ENCODE assay signal across 8 cellular contexts in genomic region chr20:13638496-13639477, GRCh38. TPM values are rescaled to one million over a fixed set of nuclear protein-coding genes. Genes with fewer than 3 reads are reported as not detected.
DNase-seq lines count a peak whose midpoint lies in the region; ATAC-seq, FAIRE-seq and TF ChIP-seq lines count a peak whose summit lies in the region.

Gene TASP1, minus strand, starts transcription at chr20:13638932. Its CDS starts 8,854 bp downstream, at chr20:13630078.

- H3K9me3 Mint-ChIP-seq in activated naive CD8-positive, alpha-beta T cell treated with anti-CD3 and anti-CD28 coated beads, Interleukin-2, amount 10 ng/mL, durations not matched to agents 7 days and 5 days, result peaks cover 2% of the 10 kb centered on the region

- H3K27me3 ChIP-seq in pancreas (no peaks in the 10 kb centered on the region), tibial artery (no peaks in the 10 kb centered on the region)

- peak within 1 kb of the TSS; percentile 89 for H3K4me3 Mint-ChIP-seq in activated naive CD8-positive, alpha-beta T cell treated with anti-CD3 and anti-CD28 coated beads, Interleukin-2, amount 10 ng/mL, durations not matched to agents 7 days and 5 days

- peak; percentile 92 for DNase-seq in GM10266 (ENCODE audit: extremely low spot score)
- DNase-seq in NCI-H1105 (lab: John Stamatoyannopoulos, UW), result peak; percentile 98
- DNase-seq in SKM-1 treated with dmso at 0.1 percent for 144 hours (lab: John Stamatoyannopoulos, UW; ENCODE audit: unreplicated experiment), result peak; percentile 65
- DNase-seq in activated naive CD8-positive, alpha-beta T cell treated with anti-CD3 and anti-CD28 coated beads, Interleukin-2, amount 10 ng/mL, durations not matched to agents 7 days and 5 days, result peak; percentile 90
- DNase-seq in Right ventricle myocardium inferior (ENCODE audit: missing footprints), result peak; percentile 97
- peak; percentile 94 to 99 (median 99) for DNase-seq in pancreas
- DNase-seq in tibial artery, result peak; percentile 97

- H3K27me3 Mint-ChIP-seq in activated naive CD8-positive, alpha-beta T cell treated with anti-CD3 and anti-CD28 coated beads, Interleukin-2, amount 10 ng/mL, durations not matched to agents 7 days and 5 days, result no peaks in the 10 kb centered on the region

- H3K4me1 ChIP-seq in pancreas (peaks cover 0 to 8% (median 7%) of the 10 kb centered on the region in 3 donors), tibial artery (peaks cover 0 to 14% (median 0%) of the 10 kb centered on the region in 4 donors)

- H3K9me3 ChIP-seq in pancreas (no peaks in the 10 kb centered on the region), tibial artery (no peaks in the 10 kb centered on the region)

- no peak for FAIRE-seq in pancreas (lab: Jason Lieb, UNC)

- H3K36me3 ChIP-seq in pancreas, result no peaks in the 10 kb centered on the region
- H3K36me3 ChIP-seq in tibial artery, result no peaks in the 10 kb centered on the region

- intact Hi-C loops in Right ventricle myocardium inferior (cut with DNase I) (no loop called here), pancreas (cut with DNase I) (no loop called here), tibial artery (cut with DNase I; ENCODE audit: low total_unique reads) (loop anchor here (10.0 kb wide), 1 partner anchor 96 kb away; no protein-coding TSS in a partner anchor)

- 1% methylated on average over 59 of the region's 59 CpGs for WGBS in pancreas, 2 donors

- peaks cover 5% of the 10 kb centered on the region for H3K36me3 Mint-ChIP-seq in activated naive CD8-positive, alpha-beta T cell treated with anti-CD3 and anti-CD28 coated beads, Interleukin-2, amount 10 ng/mL, durations not matched to agents 7 days and 5 days

- H3K4me1 Mint-ChIP-seq in activated naive CD8-positive, alpha-beta T cell treated with anti-CD3 and anti-CD28 coated beads, Interleukin-2, amount 10 ng/mL, durations not matched to agents 7 days and 5 days, result peaks cover 24% of the 10 kb centered on the region

- ATAC-seq in HG02623 (IDR thresholded peaks at IDR 0.05; ENCODE audit: unreplicated experiment) (peak; percentile 100), Right ventricle myocardium inferior (peak; percentile 100), pancreas (peak; percentile 99 to 100 (median 99))
- ATAC-seq in activated naive CD8-positive, alpha-beta T cell treated with anti-CD3 and anti-CD28 coated beads, Interleukin-2, amount 10 ng/mL, durations not matched to agents 7 days and 5 days (ENCODE audit: low read depth), result peak; percentile 99

- H3K27ac ChIP-seq in pancreas (peak within 1 kb of the TSS; percentile 72 to 83 (median 80)), tibial artery (peak within 1 kb of the TSS; percentile 87 to 93)

- POLR2A ChIA-PET in activated naive CD8-positive, alpha-beta T cell treated with anti-CD3 and anti-CD28 coated beads, Interleukin-2, amount 10 ng/mL, durations not matched to agents 7 days and 5 days (lab: Charles Lee), result interaction anchor here (1.0 kb wide), 1 partner anchor 146 kb away, joined by 3 read pairs; the partner anchor contains the start of genes ESF1 and NDUFAF5

- peak within 1 kb of the TSS; percentile 78 for H3K27ac Mint-ChIP-seq in activated naive CD8-positive, alpha-beta T cell treated with anti-CD3 and anti-CD28 coated beads, Interleukin-2, amount 10 ng/mL, durations not matched to agents 7 days and 5 days

- TF ChIP-seq CTCF in GM10266 (IDR thresholded peaks at IDR 0.05; ENCODE audit: control insufficient read depth, insufficient read depth, low read depth, missing control alignments) (no peak), pancreas (IDR thresholded peaks at IDR 0.05) (no peak), tibial artery (IDR thresholded peaks at IDR 0.05) (no peak)

- H3K4me3 ChIP-seq in pancreas (peak within 1 kb of the TSS; percentile 64 to 96 (median 88)), tibial artery (peak within 1 kb of the TSS; percentile 81 to 85)

RNA-seq across cellular contexts. Expression of gene TASP1, which starts in this region (rescaled TPM):
- total RNA-seq in activated naive CD8-positive, alpha-beta T cell treated with anti-CD3 and anti-CD28 coated beads, Interleukin-2, amount 10 ng/mL, durations not matched to agents 7 days and 5 days, result 10 to 100 TPM in 1 of 2 experiments, 1 to 10 TPM in 1; 9.9 to 10.7 TPM
- 4.3 TPM for total RNA-seq in Right ventricle myocardium inferior
- total RNA-seq in pancreas, result 10 to 100 TPM in 1 of 6 donors, 1 to 10 TPM in 5; 6.1 to 13.0 (median 8.4) TPM
- polyA plus RNA-seq in pancreas, result 1 to 10 TPM; 5.8 to 6.7 TPM

Comparison
In these comparisons a context has a peak if more than half of its experiments do, and no peak if none do; other contexts are left out.
1. Peak in every context shown above with its lines: DNase-seq, ATAC-seq, H3K4me3 ChIP-seq and H3K27ac ChIP-seq.